Comparison of ENCODE assay signal across 18 cellular contexts in genomic region chr18:13453714-13454113, GRCh38.
DNase-seq lines count a peak whose midpoint lies in the region; ATAC-seq and TF ChIP-seq lines count a peak whose summit lies in the region.
"Had no signal": no experiment of that assay in that cellular context is flagged by ENCODE, and none has a peak within 500 bp of the region (broad histone marks: within the 10 kb centered on the region; RNA-seq: fewer than 3 reads in every experiment).

No MANE protein-coding gene starts in this region.

- no peaks in the 10 kb centered on the region for H3K27me3 ChIP-seq in heart left ventricle
- H3K27me3 ChIP-seq in smooth muscle cell (ENCODE audit: low read depth) = no peaks in the 10 kb centered on the region
- no peaks in the 10 kb centered on the region for H3K27me3 ChIP-seq in naive thymus-derived CD4-positive, alpha-beta T cell (ENCODE audit: control insufficient read depth in 2 of 2, insufficient read depth in 2 of 2, low read length in 2 of 2)
- no peaks in the 10 kb centered on the region for H3K27me3 ChIP-seq in tibial nerve
- H3K27me3 ChIP-seq: breast epithelium, left lung had no signal

- peak overlapping the region in 8 of 12 donors; percentile 39 to 79 (median 70) for H3K27ac ChIP-seq in heart left ventricle
- peak overlapping the region; percentile 100 for H3K27ac ChIP-seq in smooth muscle cell (ENCODE audit: low read depth)
- no peak overlapping the region for H3K27ac ChIP-seq in naive thymus-derived CD4-positive, alpha-beta T cell (ENCODE audit: low read depth, low read length)
- no peak overlapping the region for H3K27ac ChIP-seq in tibial nerve
- H3K27ac ChIP-seq: breast epithelium, left lung had no signal

- H3K4me1 Mint-ChIP-seq in naive thymus-derived CD4-positive, alpha-beta T cell = peaks cover 38 to 78% (median 68%) of the 10 kb centered on the region in 7 donors

- no peaks in the 10 kb centered on the region for H3K27me3 Mint-ChIP-seq in naive thymus-derived CD4-positive, alpha-beta T cell

- H3K36me3 ChIP-seq in heart left ventricle = no peaks in the 10 kb centered on the region
- no peaks in the 10 kb centered on the region for H3K36me3 ChIP-seq in smooth muscle cell (ENCODE audit: low read depth)
- H3K36me3 ChIP-seq in naive thymus-derived CD4-positive, alpha-beta T cell (ENCODE audit: control insufficient read depth in 2 of 3, insufficient read depth in 3 of 3, low read length in 3 of 3) = no peaks in the 10 kb centered on the region
- H3K36me3 ChIP-seq in tibial nerve = no peaks in the 10 kb centered on the region
- H3K36me3 ChIP-seq: breast epithelium, HAP-1, left lung had no signal

- TF ChIP-seq EP300 in tibial nerve (IDR thresholded peaks at IDR 0.05) = no peak

- no peak overlapping the region for H3K9ac ChIP-seq in smooth muscle cell (ENCODE audit: low read depth)

- intact Hi-C loops in heart left ventricle (cut with DNase I) = loop anchor here in 2 of 10 donors (5.0 to 10.0 kb wide), 6 partner anchors 69 to 239 kb away; partner anchors contain the start of gene LDLRAD4 (in 2 of the 2)
- intact Hi-C loops in naive thymus-derived CD4-positive, alpha-beta T cell (cut with micrococcal nuclease) = no loop called here

- CTCF ChIA-PET in naive thymus-derived CD4-positive, alpha-beta T cell (lab: Charles Lee) = interaction anchor here (1.3 kb wide), 1 partner anchor 233 kb away, joined by 3 read pairs; no protein-coding TSS in a partner anchor

- peak; percentile 46 for DNase-seq in EH (ENCODE audit: low read depth)
- peak; percentile 96 for DNase-seq in NCI-H748 (lab: John Stamatoyannopoulos, UW; ENCODE audit: unreplicated experiment)
- DNase-seq in heart left ventricle = peak in 3 of 5 donors; percentile 46 to 72 (median 52)
- no peak for DNase-seq in smooth muscle cell (lab: John Stamatoyannopoulos, UW; ENCODE audit: unreplicated experiment)
- DNase-seq in naive thymus-derived CD4-positive, alpha-beta T cell = no peak
- no peak for DNase-seq in COLO829 (ENCODE audit: low spot score)
- no peak for DNase-seq in tibial nerve (ENCODE audit: low spot score in 2 of 2)
- DNase-seq: activated CD4-positive, CD25-positive, alpha-beta regulatory T cell; activated naive CD4-positive, alpha-beta T cell treated with anti-CD3 and anti-CD28 coated beads for 36 hours; effector CD8-positive, alpha-beta T cell; left lung; MM.1S; substantia nigra had no signal

- H3K9me3 Mint-ChIP-seq in naive thymus-derived CD4-positive, alpha-beta T cell = peaks cover 0 to 6% (median 0%) of the 10 kb centered on the region in 11 donors
- H3K9me3 Mint-ChIP-seq: activated naive CD4-positive, alpha-beta T cell treated with anti-CD3 and anti-CD28 coated beads for 36 hours had no signal

- peaks cover 19% of the 10 kb centered on the region for H3F3A ChIP-seq in smooth muscle cell (ENCODE audit: low read depth)

- POLR2A ChIA-PET in naive thymus-derived CD4-positive, alpha-beta T cell (lab: Charles Lee) = no interaction called here

- no peak overlapping the region for H3K4me2 ChIP-seq in smooth muscle cell

- WGBS in heart left ventricle, 4 donors = 57 to 75% (median 63%) methylated on average over 18 of the region's 18 CpGs
- 95% methylated on average over 18 of the region's 18 CpGs for WGBS in smooth muscle cell (ENCODE audit: low lambda C conversion rate)
- 84 to 85% methylated on average over 18 of the region's 18 CpGs for WGBS in tibial nerve, 2 donors

- no peak overlapping the region for H3K27ac Mint-ChIP-seq in naive thymus-derived CD4-positive, alpha-beta T cell
- H3K27ac Mint-ChIP-seq: activated naive CD4-positive, alpha-beta T cell treated with anti-CD3 and anti-CD28 coated beads for 36 hours; CD14-positive monocyte; progenitor cell of endocrine pancreas had no signal

- peak in 1 of 2 donors; percentile 27 for TF ChIP-seq POLR2A in heart left ventricle (IDR thresholded peaks at IDR 0.05)
- TF ChIP-seq POLR2A in tibial nerve (IDR thresholded peaks at IDR 0.05) = no peak

- H3K9me3 ChIP-seq in heart left ventricle (peaks cover 0 to 5% (median 0%) of the 10 kb centered on the region in 12 donors), smooth muscle cell (replicated peaks; ENCODE audit: low read depth) (no peaks in the 10 kb centered on the region), tibial nerve (no peaks in the 10 kb centered on the region)
- H3K9me3 ChIP-seq in naive thymus-derived CD4-positive, alpha-beta T cell (ENCODE audit: control insufficient read depth in 2 of 3, low read length in 3 of 3) = no peaks in the 10 kb centered on the region
- H3K9me3 ChIP-seq: breast epithelium, HAP-1 had no signal

- H3K4me1 ChIP-seq in heart left ventricle = peaks cover 0 to 67% (median 51%) of the 10 kb centered on the region in 12 donors
- H3K4me1 ChIP-seq in smooth muscle cell (ENCODE audit: low read depth) = peaks cover 10% of the 10 kb centered on the region
- H3K4me1 ChIP-seq in naive thymus-derived CD4-positive, alpha-beta T cell (ENCODE audit: control insufficient read depth in 2 of 2, insufficient read depth in 2 of 2, low read length in 2 of 2) = peaks cover 12% of the 10 kb centered on the region in 2 donors
- peaks cover 0 to 13% (median 0%) of the 10 kb centered on the region in 4 donors for H3K4me1 ChIP-seq in tibial nerve
- H3K4me1 ChIP-seq: breast epithelium, HAP-1 had no signal

- H3K4me3 Mint-ChIP-seq in naive thymus-derived CD4-positive, alpha-beta T cell = peak overlapping the region in 1 of 10 donors; percentile 14
- H3K4me3 Mint-ChIP-seq: activated naive CD4-positive, alpha-beta T cell treated with anti-CD3 and anti-CD28 coated beads for 36 hours; CD14-positive monocyte had no signal

- H3K4me3 ChIP-seq in heart left ventricle (peak overlapping the region in 2 of 12 donors; percentile 8 to 17), smooth muscle cell (no peak overlapping the region), tibial nerve (no peak overlapping the region)
- H3K4me3 ChIP-seq in naive thymus-derived CD4-positive, alpha-beta T cell (ENCODE audit: low read length) = no peak overlapping the region
- H3K4me3 ChIP-seq: breast epithelium, HAP-1, left lung had no signal

- ATAC-seq in heart left ventricle = peak; percentile 63 to 74 (median 70)
- ATAC-seq in naive thymus-derived CD4-positive, alpha-beta T cell = no peak
- no peak for ATAC-seq in HG02938 (IDR thresholded peaks at IDR 0.05; ENCODE audit: unreplicated experiment)
- ATAC-seq: left lung had no signal

- H3K79me2 ChIP-seq in smooth muscle cell (ENCODE audit: low read depth) = peaks cover 59% of the 10 kb centered on the region

- TF ChIP-seq CTCF in heart left ventricle (IDR thresholded peaks at IDR 0.05) = no peak
- no peak for TF ChIP-seq CTCF in smooth muscle cell (IDR thresholded peaks at IDR 0.05; ENCODE audit: borderline replicate concordance, insufficient read depth, poor library complexity, severe bottlenecking)
- TF ChIP-seq CTCF in tibial nerve (IDR thresholded peaks at IDR 0.05) = no peak

- peaks cover 31% of the 10 kb centered on the region for H4K20me1 ChIP-seq in smooth muscle cell (ENCODE audit: low read depth)

- H2AFZ ChIP-seq in smooth muscle cell (ENCODE audit: low read depth) = no peak overlapping the region

- H3K36me3 Mint-ChIP-seq in naive thymus-derived CD4-positive, alpha-beta T cell = peaks cover 0 to 16% (median 3%) of the 10 kb centered on the region in 5 donors

Comparison
In these comparisons a context has a peak if more than half of its experiments do, and no peak if none do; other contexts are left out.
1. DNase-seq: peak in EH (single experiment), NCI-H748 (single experiment) and heart left ventricle (3 of 5); none in smooth muscle cell (single experiment), naive thymus-derived CD4-positive, alpha-beta T cell (0 of 9), COLO829 (single experiment) and tibial nerve (0 of 2).
2. ATAC-seq: peak in heart left ventricle (4 of 4); none in naive thymus-derived CD4-positive, alpha-beta T cell (single experiment) and HG02938 (single experiment).
3. H3K27ac ChIP-seq: peak in heart left ventricle (8 of 12) and smooth muscle cell (single experiment); none in naive thymus-derived CD4-positive, alpha-beta T cell (single experiment) and tibial nerve (0 of 4).